20 cellular contexts compared by ENCODE assay signal in genomic region chr4:158146736-158147135, GRCh38. TPM values are rescaled to one million over a fixed set of nuclear protein-coding genes. Genes with fewer than 3 reads are reported as not detected.
A peak's percentile ranks its signal among the peaks of the same experiment; 100 is the strongest.
DNase-seq lines count a peak whose midpoint lies in the region; ATAC-seq and TF ChIP-seq lines count a peak whose summit lies in the region.
"Had no signal": no experiment of that assay in that cellular context is flagged by ENCODE, and none has a peak within 500 bp of the region (broad histone marks: within the 10 kb centered on the region; RNA-seq: fewer than 3 reads in every experiment).

No MANE protein-coding gene starts in this region.

- peak; percentile 55 for ATAC-seq in sciatic nerve
- no peak for ATAC-seq in GM19397 (IDR thresholded peaks at IDR 0.05; ENCODE audit: unreplicated experiment)
- ATAC-seq: Right ventricle myocardium inferior had no signal

- DNase-seq in COLO829 (ENCODE audit: low spot score) (peak; percentile 82), dorsolateral prefrontal cortex (no peak), medulla oblongata (ENCODE audit: extremely low spot score) (peak; percentile 79), sciatic nerve (ENCODE audit: low spot score) (no peak), NCI-H526 (lab: John Stamatoyannopoulos, UW) (no peak), RPMI8226 (no peak), DMS79 (lab: John Stamatoyannopoulos, UW) (no peak)
- DNase-seq: 8988T, AML-193, H9, KG1, NCI-H1092, NCI-H146, NCI-H2081, NCI-H2171 treated with DMSO at 0.1 percent for 48 hours, NCI-H524 treated with DMSO at 0.1 percent for 48 hours had no signal

- H3K27me3 ChIP-seq in dorsolateral prefrontal cortex, result no peaks in the 10 kb centered on the region
- H3K27me3 ChIP-seq: SJSA1 had no signal

- peak overlapping the region in 57 of 59 donors; percentile 24 to 93 (median 82) for H3K27ac ChIP-seq in dorsolateral prefrontal cortex
- H3K27ac ChIP-seq: C4-2B, SJSA1 had no signal

- peak in 1 of 56 donors; percentile 10 for TF ChIP-seq CTCF in dorsolateral prefrontal cortex (IDR thresholded peaks at IDR 0.05 in 54 of 56, conservative IDR thresholded peaks at IDR 0.05 in 2 of 56; ENCODE audit: low read depth in 1 of 56, partially characterized antibody in 56 of 56)

- H3K4me3 ChIP-seq in dorsolateral prefrontal cortex, result peak overlapping the region in 9 of 59 donors; percentile 0 to 44 (median 12)
- H3K4me3 ChIP-seq: SJSA1 had no signal

- intact Hi-C loops in dorsolateral prefrontal cortex (cut with DNase I) (no loop called here), sciatic nerve (cut with DNase I) (no loop called here)

RNA-seq across cellular contexts. Expression of gene GASK1B, which starts 26.1 kb away (rescaled TPM):
- total RNA-seq in dorsolateral prefrontal cortex (10 to 100 TPM; 23.9 to 74.1 (median 43.0) TPM), sciatic nerve (100 TPM)
- total RNA-seq: H9 had no signal

Comparison
In these comparisons a context has a peak if more than half of its experiments do, and no peak if none do; other contexts are left out.
1. DNase-seq: peak in COLO829 (single experiment) and medulla oblongata (single experiment); none in dorsolateral prefrontal cortex (0 of 10), sciatic nerve (single experiment), NCI-H526 (0 of 2), RPMI8226 (single experiment) and DMS79 (single experiment).